In the genomic region with DNA sequence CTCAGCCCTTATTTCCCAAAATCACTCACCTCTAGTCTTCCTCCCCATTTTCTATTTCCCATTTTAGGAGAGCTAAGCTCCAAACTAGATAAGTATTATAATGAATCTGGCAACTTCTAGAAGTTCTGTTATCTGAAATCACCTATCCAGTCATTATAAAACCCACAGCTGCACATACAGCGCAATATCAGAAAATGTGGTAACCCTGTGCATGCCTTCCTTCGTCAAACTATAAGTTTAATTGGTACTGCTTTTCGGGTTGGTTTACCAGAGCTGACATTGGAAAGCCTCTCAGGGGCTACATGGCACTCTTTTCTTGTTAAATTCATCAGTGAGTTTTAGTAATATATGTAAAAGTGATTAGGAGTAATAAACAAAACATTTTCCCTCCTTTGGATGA, we compare ENCODE assay signal across 11 cellular contexts. TPM values are rescaled to one million over a fixed set of nuclear protein-coding genes. Genes with fewer than 3 reads are reported as not detected.
"Had no signal": no experiment of that assay in that cellular context is flagged by ENCODE, and none has a peak within 500 bp of the region (broad histone marks: within the 10 kb centered on the region; RNA-seq: fewer than 3 reads in every experiment).

No MANE protein-coding gene starts in this region.

- H3K9ac ChIP-seq: GM23248 had no signal

- H3K9me3 ChIP-seq: HAP-1 had no signal

- H3K4me1 ChIP-seq: HAP-1 had no signal

- H3K27ac ChIP-seq: GM23248 had no signal

- H3K4me2 ChIP-seq: GM23338 had no signal

- DNase-seq: GM23248, GOT3, H7, H9, HCEC 1CT, HFFc6 had no signal

- ATAC-seq: GM23338, HCT116 had no signal

- H3K36me3 ChIP-seq: HAP-1 had no signal

- FAIRE-seq: H1, H54 had no signal

- H2AFZ ChIP-seq: GM23248, GM23338 had no signal

- H3K4me3 ChIP-seq: GM23248, GM23338, HAP-1 had no signal

RNA-seq across cellular contexts. Expression of gene LAMB4, which starts 1.6 kb away (rescaled TPM):
- total RNA-seq: GM23248, GM23338, H1, H7, H9 had no signal
- polyA plus RNA-seq: GM23338, H1 had no signal
